Comparison of ENCODE assay signal across 9 cellular contexts in genomic region chr3:13018039-13018431, GRCh38. TPM values are rescaled to one million over a fixed set of nuclear protein-coding genes. Genes with fewer than 3 reads are reported as not detected.
DNase-seq lines count a peak whose midpoint lies in the region; ATAC-seq and TF ChIP-seq lines count a peak whose summit lies in the region.
"Had no signal": no experiment of that assay in that cellular context is flagged by ENCODE, and none has a peak within 500 bp of the region (broad histone marks: within the 10 kb centered on the region; RNA-seq: fewer than 3 reads in every experiment).

No MANE protein-coding gene starts in this region.

- H3K27me3 ChIP-seq in iPS-20b (ENCODE audit: insufficient read depth, low read length) = peaks cover 9% of the 10 kb centered on the region
- no peaks in the 10 kb centered on the region for H3K27me3 ChIP-seq in upper lobe of left lung

- no peaks in the 10 kb centered on the region for H3K27me3 Mint-ChIP-seq in activated CD4-positive, alpha-beta T cell treated with anti-CD3 and anti-CD28 coated beads, Interleukin-2, amount 10 ng/mL, durations not matched to agents 7 days and 5 days
- no peaks in the 10 kb centered on the region for H3K27me3 Mint-ChIP-seq in WTC11 (ENCODE audit: low read depth)
- H3K27me3 Mint-ChIP-seq: activated naive CD4-positive, alpha-beta T cell treated with anti-CD3 and anti-CD28 coated beads, Interleukin-2, amount 50 U/mL, for 24 hours had no signal

- CTCF ChIA-PET in activated CD4-positive, alpha-beta T cell treated with anti-CD3 and anti-CD28 coated beads, Interleukin-2, amount 10 ng/mL, durations not matched to agents 7 days and 5 days (lab: Charles Lee) = interaction anchor here (1.1 to 2.3 kb wide), 3 partner anchors 23 to 50 kb away, joined by 3 to 6 read pairs (median 4); no protein-coding TSS in a partner anchor
- CTCF ChIA-PET in WTC11 (lab: Charles Lee) = interaction anchor here (1.3 to 2.9 kb wide), 7 partner anchors 9 to 74 kb away, joined by 3 to 14 read pairs (median 9); no protein-coding TSS in a partner anchor

- ATAC-seq in WTC11 (no peak), upper lobe of left lung (ENCODE audit: low FRiP score in 2 of 2) (no peak), GM21360 (IDR thresholded peaks at IDR 0.05; ENCODE audit: unreplicated experiment) (no peak)

- peak overlapping the region; percentile 55 for H3K27ac Mint-ChIP-seq in activated CD4-positive, alpha-beta T cell treated with anti-CD3 and anti-CD28 coated beads, Interleukin-2, amount 10 ng/mL, durations not matched to agents 7 days and 5 days
- H3K27ac Mint-ChIP-seq in WTC11 = no peak overlapping the region

- H3K27ac ChIP-seq in iPS-20b (ENCODE audit: low read length) (no peak overlapping the region), upper lobe of left lung (peak overlapping the region in 3 of 4 donors; percentile 93 to 96 (median 94))

- TF ChIP-seq POLR2A in upper lobe of left lung (IDR thresholded peaks at IDR 0.05) = peak in 1 of 4 donors; percentile 16

- peak overlapping the region; percentile 16 for H3K4me3 Mint-ChIP-seq in activated CD4-positive, alpha-beta T cell treated with anti-CD3 and anti-CD28 coated beads, Interleukin-2, amount 10 ng/mL, durations not matched to agents 7 days and 5 days
- 0 out of 2 replicates have a peak overlapping the region, but pooled peaks have one; percentile 25 for H3K4me3 Mint-ChIP-seq in WTC11
- H3K4me3 Mint-ChIP-seq: activated naive CD4-positive, alpha-beta T cell treated with anti-CD3 and anti-CD28 coated beads, Interleukin-2, amount 50 U/mL, for 24 hours had no signal

- no peak for DNase-seq in activated CD4-positive, alpha-beta T cell treated with anti-CD3 and anti-CD28 coated beads, Interleukin-2, amount 10 ng/mL, durations not matched to agents 7 days and 5 days
- no peak for DNase-seq in activated CD4-positive, alpha-beta T cell treated with anti-CD3 and anti-CD28 coated beads, Interleukin-2, amount 50 U/mL, for 48 hours
- DNase-seq in WTC11 (ENCODE audit: low spot score) (no peak), upper lobe of left lung (no peak), GM19238 (ENCODE audit: insufficient read length, low spot score) (no peak), islet precursor cell (no peak)

- H3K4me3 ChIP-seq in iPS-20b (ENCODE audit: low read length) = peak overlapping the region; percentile 17; the same call in 1 of the 2 replicates
- H3K4me3 ChIP-seq in upper lobe of left lung = no peak overlapping the region

- H3K36me3 ChIP-seq in iPS-20b (ENCODE audit: insufficient read depth, low read depth, low read length) (no peaks in the 10 kb centered on the region), upper lobe of left lung (no peaks in the 10 kb centered on the region)

- 58% methylated on average over 7 of the region's 7 CpGs; no CpG with 5 or more reads in 1 of the 2 donors for WGBS in upper lobe of left lung, 2 donors

- H3K9me3 ChIP-seq in iPS-20b (ENCODE audit: insufficient read depth, low read depth, low read length) (no peaks in the 10 kb centered on the region), upper lobe of left lung (no peaks in the 10 kb centered on the region)

- no peaks in the 10 kb centered on the region for H3K9me3 Mint-ChIP-seq in activated CD4-positive, alpha-beta T cell treated with anti-CD3 and anti-CD28 coated beads, Interleukin-2, amount 10 ng/mL, durations not matched to agents 7 days and 5 days
- no peaks in the 10 kb centered on the region for H3K9me3 Mint-ChIP-seq in WTC11
- H3K9me3 Mint-ChIP-seq: activated naive CD4-positive, alpha-beta T cell treated with anti-CD3 and anti-CD28 coated beads, Interleukin-2, amount 50 U/mL, for 24 hours had no signal

- no peak for TF ChIP-seq EP300 in upper lobe of left lung (IDR thresholded peaks at IDR 0.05)

- H3K4me1 ChIP-seq in iPS-20b (ENCODE audit: insufficient read depth, low read length) = peaks cover 26% of the 10 kb centered on the region; the same call in 1 of the 2 replicates
- peaks cover 17 to 67% (median 49%) of the 10 kb centered on the region in 4 donors for H3K4me1 ChIP-seq in upper lobe of left lung

- POLR2A ChIA-PET in activated CD4-positive, alpha-beta T cell treated with anti-CD3 and anti-CD28 coated beads, Interleukin-2, amount 10 ng/mL, durations not matched to agents 7 days and 5 days (lab: Charles Lee) = no interaction called here
- POLR2A ChIA-PET in WTC11 (lab: Charles Lee) = interaction anchor here (0.6 kb wide), 1 partner anchor 25 kb away, joined by 3 read pairs; no protein-coding TSS in a partner anchor

- H3K4me1 Mint-ChIP-seq in activated CD4-positive, alpha-beta T cell treated with anti-CD3 and anti-CD28 coated beads, Interleukin-2, amount 10 ng/mL, durations not matched to agents 7 days and 5 days = peaks cover 36% of the 10 kb centered on the region
- peaks cover 46% of the 10 kb centered on the region for H3K4me1 Mint-ChIP-seq in WTC11

- H3K9ac ChIP-seq in iPS-20b (ENCODE audit: low read depth, low read length) = 0 out of 2 replicates have a peak overlapping the region, but pooled peaks have one; percentile 47

- TF ChIP-seq CTCF in WTC11 (IDR thresholded peaks at IDR 0.05) (no peak), upper lobe of left lung (IDR thresholded peaks at IDR 0.05) (no peak)

- peaks cover 7% of the 10 kb centered on the region for H3K36me3 Mint-ChIP-seq in activated CD4-positive, alpha-beta T cell treated with anti-CD3 and anti-CD28 coated beads, Interleukin-2, amount 10 ng/mL, durations not matched to agents 7 days and 5 days (ENCODE audit: low read depth)
- no peaks in the 10 kb centered on the region for H3K36me3 Mint-ChIP-seq in WTC11
- H3K36me3 Mint-ChIP-seq: activated naive CD4-positive, alpha-beta T cell treated with anti-CD3 and anti-CD28 coated beads, Interleukin-2, amount 50 U/mL, for 24 hours had no signal

TF ChIP-seq in WTC11, 78 proteins besides CTCF, POLR2A, EP300 and RAD21:
- TF ChIP-seq ZMAT4 (CRISPR knock-in tag; IDR thresholded peaks at IDR 0.05) (no peak), ZNF423 (CRISPR knock-in tag; IDR thresholded peaks at IDR 0.05) (peak; percentile 64)

RNA-seq across cellular contexts. Expression of gene IQSEC1, which starts 55.2 kb away (rescaled TPM):
- total RNA-seq in activated CD4-positive, alpha-beta T cell treated with anti-CD3 and anti-CD28 coated beads, Interleukin-2, amount 10 ng/mL, durations not matched to agents 7 days and 5 days = 10 to 100 TPM; 58.2 to 70.4 TPM
- 35.0 to 37.2 TPM (median 36.4 TPM) in 3 replicates for total RNA-seq in WTC11 (2021)
- 100 to 1,000 TPM in 1 of 6 donors, 10 to 100 TPM in 5; 51.1 to 105 (median 81.0) TPM for total RNA-seq in upper lobe of left lung
